ENCODE assay signal across 31 cellular contexts in genomic region chr1:38534473-38534823, GRCh38.
"Had no signal": no experiment of that assay in that cellular context is flagged by ENCODE, and none has a peak within 500 bp of the region (broad histone marks: within the 10 kb centered on the region; RNA-seq: fewer than 3 reads in every experiment).

No MANE protein-coding gene starts in this region.

- DNase-seq: activated CD4-positive, alpha-beta memory T cell treated with anti-CD3 and anti-CD28 coated beads, Interleukin-2, amount 10 ng/mL, durations not matched to agents 7 days and 5 days; activated CD4-positive, alpha-beta T cell treated with anti-CD3 and anti-CD28 coated beads for 1 hour; activated CD4-positive, CD25-positive, alpha-beta regulatory T cell; activated CD8-positive, alpha-beta memory T cell treated with anti-CD3 and anti-CD28 coated beads for 24 hours; activated CD8-positive, alpha-beta memory T cell treated with anti-CD3 and anti-CD28 coated beads, Interleukin-2, amount 10 ng/mL, durations not matched to agents 7 days and 5 days; activated CD8-positive, alpha-beta memory T cell treated with anti-CD3 and anti-CD28 coated beads, Interleukin-2, amount 50 U/mL, for 48 hours; activated gamma-delta T cell; activated T-cell treated with anti-CD3 and anti-CD28 coated beads, Interleukin-2, amount 50 U/mL, for 1 hour; amniotic stem cell; aorta; brain microvascular endothelial cell; central memory CD4-positive, alpha-beta T cell; NCI-H1092 treated with DMSO at 0.1 percent for 48 hours; NCI-H1417; NCI-H146; NCI-H187; NCI-H2029 treated with DMSO at 0.1 percent for 48 hours; NCI-H2107; NCI-H2171; NCI-H510A; NCI-H526; NCI-H748 treated with DMSO at 0.1 percent for 48 hours; NK-92 treated with Interleukin-12 subunit alpha and Interleukin-12 subunit beta, amount 100 ng/mL, for 24 hours; Right ventricle myocardium superior; SW 1271; T1000; WERI-Rb-1 had no signal

- H3K9me3 Mint-ChIP-seq: activated CD4-positive, alpha-beta memory T cell treated with anti-CD3 and anti-CD28 coated beads, Interleukin-2, amount 10 ng/mL, durations not matched to agents 7 days and 5 days; activated naive CD4-positive, alpha-beta T cell treated with anti-CD3 and anti-CD28 coated beads for 36 hours; activated naive CD4-positive, alpha-beta T cell treated with anti-CD3 and anti-CD28 coated beads, Interleukin-2, amount 50 U/mL, for 72 hours; activated T-cell treated with anti-CD3 and anti-CD28 coated beads, Interleukin-2, amount 50 U/mL, for 72 hours; activated T-helper 2 cell treated with anti-CD3 and anti-CD28 coated beads, Interferon-gamma antibody, Interleukin-2, Interleukin-4, amounts not matched to agents 10 μg/mL and 5 μg/mL and 100 μg/mL, durations not matched to agents 14 hours and 24 hours and 36 hours had no signal

- H3K36me3 Mint-ChIP-seq: activated CD8-positive, alpha-beta memory T cell treated with anti-CD3 and anti-CD28 coated beads, Interleukin-2, amount 10 ng/mL, durations not matched to agents 7 days and 5 days; activated naive CD4-positive, alpha-beta T cell treated with anti-CD3 and anti-CD28 coated beads, Interleukin-2, amount 50 U/mL, for 72 hours had no signal

- H3K27me3 ChIP-seq: brain microvascular endothelial cell had no signal

- H3K36me3 ChIP-seq: brain microvascular endothelial cell, WERI-Rb-1 had no signal

- H3K27ac ChIP-seq: brain microvascular endothelial cell, WERI-Rb-1 had no signal

- H3K4me3 Mint-ChIP-seq: activated CD4-positive, alpha-beta memory T cell treated with anti-CD3 and anti-CD28 coated beads, Interleukin-2, amount 10 ng/mL, durations not matched to agents 7 days and 5 days; activated CD8-positive, alpha-beta memory T cell treated with anti-CD3 and anti-CD28 coated beads, Interleukin-2, amount 10 ng/mL, durations not matched to agents 7 days and 5 days; activated naive CD4-positive, alpha-beta T cell treated with anti-CD3 and anti-CD28 coated beads for 36 hours; activated T-cell treated with anti-CD3 and anti-CD28 coated beads, Interleukin-2, amount 50 U/mL, for 72 hours had no signal

- H3K27ac Mint-ChIP-seq: activated CD4-positive, alpha-beta memory T cell treated with anti-CD3 and anti-CD28 coated beads, Interleukin-2, amount 10 ng/mL, durations not matched to agents 7 days and 5 days; activated CD8-positive, alpha-beta memory T cell treated with anti-CD3 and anti-CD28 coated beads, Interleukin-2, amount 10 ng/mL, durations not matched to agents 7 days and 5 days; activated T-cell treated with anti-CD3 and anti-CD28 coated beads, Interleukin-2, amount 50 U/mL, for 72 hours had no signal
